1 cellular context compared by ENCODE assay signal in genomic region chr15:59311245-59311644, GRCh38.
TF ChIP-seq lines count a peak whose summit lies in the region.

No MANE protein-coding gene starts in this region.

TF ChIP-seq in A549, 52 proteins besides CTCF, POLR2A, EP300 and RAD21 (continued from another document):
- TF ChIP-seq, protein P1, sequence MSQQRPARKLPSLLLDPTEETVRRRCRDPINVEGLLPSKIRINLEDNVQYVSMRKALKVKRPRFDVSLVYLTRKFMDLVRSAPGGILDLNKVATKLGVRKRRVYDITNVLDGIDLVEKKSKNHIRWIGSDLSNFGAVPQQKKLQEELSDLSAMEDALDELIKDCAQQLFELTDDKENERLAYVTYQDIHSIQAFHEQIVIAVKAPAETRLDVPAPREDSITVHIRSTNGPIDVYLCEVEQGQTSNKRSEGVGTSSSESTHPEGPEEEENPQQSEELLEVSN (IDR thresholded peaks at IDR 0.05; ENCODE audit: borderline replicate concordance, low read depth): no peak
- TF ChIP-seq SREBF2 (IDR thresholded peaks at IDR 0.05): no peak
- no peak for TF ChIP-seq JUNB (IDR thresholded peaks at IDR 0.05)
- TF ChIP-seq BHLHE40 (IDR thresholded peaks at IDR 0.05; ENCODE audit: low read depth, low read length): no peak
- TF ChIP-seq, protein P2, sequence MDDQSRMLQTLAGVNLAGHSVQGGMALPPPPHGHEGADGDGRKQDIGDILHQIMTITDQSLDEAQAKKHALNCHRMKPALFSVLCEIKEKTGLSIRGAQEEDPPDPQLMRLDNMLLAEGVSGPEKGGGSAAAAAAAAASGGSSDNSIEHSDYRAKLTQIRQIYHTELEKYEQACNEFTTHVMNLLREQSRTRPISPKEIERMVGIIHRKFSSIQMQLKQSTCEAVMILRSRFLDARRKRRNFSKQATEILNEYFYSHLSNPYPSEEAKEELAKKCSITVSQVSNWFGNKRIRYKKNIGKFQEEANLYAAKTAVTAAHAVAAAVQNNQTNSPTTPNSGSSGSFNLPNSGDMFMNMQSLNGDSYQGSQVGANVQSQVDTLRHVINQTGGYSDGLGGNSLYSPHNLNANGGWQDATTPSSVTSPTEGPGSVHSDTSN (IDR thresholded peaks at IDR 0.05): no peak
- no peak for TF ChIP-seq ZNF302 (CRISPR knock-in tag; IDR thresholded peaks at IDR 0.05)
